In genomic region chr15:86772369-86773059, GRCh38 we compare ENCODE assay signal across 1 cellular context.
A peak's percentile ranks its signal among the peaks of the same experiment; 100 is the strongest.
TF ChIP-seq lines count a peak whose summit lies in the region.

No MANE protein-coding gene starts in this region.

TF ChIP-seq in HepG2, 621 proteins besides CTCF, POLR2A, EP300 and RAD21 (continued from another document):
- TF ChIP-seq PRDM15 (CRISPR knock-in tag; IDR thresholded peaks at IDR 0.05) (no peak), MXD4 (CRISPR knock-in tag; IDR thresholded peaks at IDR 0.05) (no peak), MAFK (conservative IDR thresholded peaks at IDR 0.05 in 1 of 2, IDR thresholded peaks at IDR 0.05 in 1 of 2; ENCODE audit: low read length in 2 of 2) (0 out of 4 replicates have a peak, but pooled peaks of 1 of the 2 experiments have one; percentile 17), MAFF (IDR thresholded peaks at IDR 0.05; ENCODE audit: low read depth, low read length) (peak; percentile 19; the same call in 1 of the 2 replicates), THRA (CRISPR knock-in tag; IDR thresholded peaks at IDR 0.05; ENCODE audit: borderline replicate concordance) (no peak)
